Comparison of ENCODE assay signal across 20 cellular contexts in genomic region chr11:99170606-99171005, GRCh38.
DNase-seq lines count a peak whose midpoint lies in the region; FAIRE-seq and TF ChIP-seq lines count a peak whose summit lies in the region.
"Had no signal": no experiment of that assay in that cellular context is flagged by ENCODE, and none has a peak within 500 bp of the region (broad histone marks: within the 10 kb centered on the region; RNA-seq: fewer than 3 reads in every experiment).

No MANE protein-coding gene starts in this region.

- H3K27me3 ChIP-seq in WERI-Rb-1 (ENCODE audit: insufficient read depth, low read depth, severe bottlenecking): no peaks in the 10 kb centered on the region
- H3K27me3 ChIP-seq: BLaER1 treated with 17β-estradiol and CSF1 and Interleukin-3, amounts not matched to agents 10 nM and 100 nM had no signal

- H3K9me3 ChIP-seq in WERI-Rb-1 (ENCODE audit: severe bottlenecking): no peaks in the 10 kb centered on the region
- H3K9me3 ChIP-seq: Caco-2 had no signal

- H3K27ac ChIP-seq in WERI-Rb-1 (peak overlapping the region; percentile 10; the same call in 1 of the 2 replicates), RWPE1 (no peak overlapping the region)
- H3K27ac ChIP-seq: BLaER1 treated with 17β-estradiol and CSF1 and Interleukin-3, amounts not matched to agents 10 nM and 100 nM; C4-2B had no signal

- CTCF ChIA-PET in RWPE1 (lab: Yijun Ruan, JAX): interaction anchor here (0.7 kb wide), 1 partner anchor 173 kb away, joined by 3 read pairs; no protein-coding TSS in a partner anchor

- H3K4me3 ChIP-seq in WERI-Rb-1 (ENCODE audit: low read depth, low read length): no peak overlapping the region
- H3K4me3 ChIP-seq: BLaER1 treated with 17β-estradiol and CSF1 and Interleukin-3, amounts not matched to agents 10 nM and 100 nM had no signal

- POLR2A ChIA-PET in RWPE1 (lab: Yijun Ruan, JAX; ENCODE audit: low non-redundant PET): no interaction called here

- no peaks in the 10 kb centered on the region for H3K36me3 ChIP-seq in WERI-Rb-1
- H3K36me3 ChIP-seq: BLaER1 treated with 17β-estradiol and CSF1 and Interleukin-3, amounts not matched to agents 10 nM and 100 nM had no signal

- TF ChIP-seq CTCF in D721Med (IDR thresholded peaks at IDR 0.05; ENCODE audit: insufficient read depth, missing control alignments): no peak
- TF ChIP-seq CTCF in WERI-Rb-1 (IDR thresholded peaks at IDR 0.05; ENCODE audit: low read depth, low read length): no peak
- no peak for TF ChIP-seq CTCF in RWPE1 (conservative IDR thresholded peaks at IDR 0.05; ENCODE audit: low read depth)

- peak; percentile 44 for FAIRE-seq in D721Med (lab: Jason Lieb, UNC)
- FAIRE-seq: A204.1, G401.6, GM12891, GM19239 had no signal

- DNase-seq in D721Med (ENCODE audit: insufficient read length, low spot score) (no peak), NCI-H82 treated with DMSO at 0.1 percent for 48 hours (lab: John Stamatoyannopoulos, UW; ENCODE audit: unreplicated experiment) (peak; percentile 90), WERI-Rb-1 (peak; percentile 29), cerebellar nuclear complex (lab: John Stamatoyannopoulos, UW) (no peak), RWPE1 (ENCODE audit: low spot score) (no peak), NOMO-1 treated with DMSO at 0.1 percent for 48 hours (lab: John Stamatoyannopoulos, UW; ENCODE audit: unreplicated experiment) (no peak)
- DNase-seq: 8988T; AML-193; Caco-2; Calu3; CD4-positive, alpha-beta T cell; CD8-positive, alpha-beta T cell; DMS79 treated with DMSO at 0.1 percent for 48 hours; GF-D8 had no signal

Comparison
In these comparisons a context has a peak if more than half of its experiments do, and no peak if none do; other contexts are left out.
1. DNase-seq: peak in NCI-H82 treated with DMSO at 0.1 percent for 48 hours (single experiment) and WERI-Rb-1 (single experiment); none in D721Med (single experiment), cerebellar nuclear complex (0 of 2), RWPE1 (single experiment) and NOMO-1 treated with DMSO at 0.1 percent for 48 hours (single experiment).